35 cellular contexts compared by ENCODE assay signal in genomic region chr20:4252005-4252404, GRCh38. TPM values are rescaled to one million over a fixed set of nuclear protein-coding genes. Genes with fewer than 3 reads are reported as not detected.
"Had no signal": no experiment of that assay in that cellular context is flagged by ENCODE, and none has a peak within 500 bp of the region (broad histone marks: within the 10 kb centered on the region; RNA-seq: fewer than 3 reads in every experiment).

No MANE protein-coding gene starts in this region.

- H3K4me1 ChIP-seq: breast epithelium, colonic mucosa had no signal

- ATAC-seq: activated CD4-positive, alpha-beta T cell treated with anti-CD3 and anti-CD28 coated beads for 36 hours; activated CD8-positive, alpha-beta memory T cell treated with anti-CD3 and anti-CD28 coated beads, Interleukin-2, amount 10 ng/mL, durations not matched to agents 7 days and 5 days; activated CD8-positive, alpha-beta T cell treated with anti-CD3 and anti-CD28 coated beads, Interleukin-2, amount 10 ng/mL, durations not matched to agents 7 days and 5 days; activated naive CD8-positive, alpha-beta T cell treated with anti-CD3 and anti-CD28 coated beads, Interleukin-2, amount 50 U/mL, for 24 hours; esophagus mucosa; T-helper 17 cell had no signal

- H3K36me3 Mint-ChIP-seq: activated CD4-positive, alpha-beta memory T cell treated with anti-CD3 and anti-CD28 coated beads for 36 hours; activated CD8-positive, alpha-beta memory T cell treated with anti-CD3 and anti-CD28 coated beads, Interleukin-2, amount 10 ng/mL, durations not matched to agents 7 days and 5 days; activated naive CD4-positive, alpha-beta T cell treated with anti-CD3 and anti-CD28 coated beads, Interleukin-2, amount 50 U/mL, for 24 hours; activated naive CD8-positive, alpha-beta T cell treated with anti-CD3 and anti-CD28 coated beads for 36 hours; brain had no signal

- H3K9me3 ChIP-seq: adrenal gland, breast epithelium, colonic mucosa had no signal

- H3K27ac Mint-ChIP-seq: activated CD4-positive, alpha-beta memory T cell treated with anti-CD3 and anti-CD28 coated beads for 36 hours; activated CD4-positive, alpha-beta T cell treated with anti-CD3 and anti-CD28 coated beads for 36 hours; activated CD4-positive, alpha-beta T cell treated with anti-CD3 and anti-CD28 coated beads, Interleukin-2, amount 10 ng/mL, durations not matched to agents 24 days and 14 days; activated CD8-positive, alpha-beta memory T cell treated with anti-CD3 and anti-CD28 coated beads, Interleukin-2, amount 10 ng/mL, durations not matched to agents 7 days and 5 days; activated CD8-positive, alpha-beta T cell treated with anti-CD3 and anti-CD28 coated beads, Interleukin-2, amount 10 ng/mL, durations not matched to agents 7 days and 5 days; activated naive CD4-positive, alpha-beta T cell treated with anti-CD3 and anti-CD28 coated beads for 36 hours; activated naive CD4-positive, alpha-beta T cell treated with anti-CD3 and anti-CD28 coated beads, Interleukin-2, amount 50 U/mL, for 24 hours; activated naive CD8-positive, alpha-beta T cell treated with anti-CD3 and anti-CD28 coated beads for 36 hours; activated naive CD8-positive, alpha-beta T cell treated with anti-CD3 and anti-CD28 coated beads, Interleukin-2, amount 50 U/mL, for 24 hours; activated T-helper 1 cell treated with anti-CD3 and anti-CD28 coated beads, Interleukin-12 subunit alpha, Interleukin-12 subunit beta, Interleukin-2, Interleukin-4 antibody, amounts not matched to agents 30 ng/mL and 10 ng/mL and 1 ng/mL, durations not matched to agents 14 hours and 24 hours and 36 hours; activated T-helper 2 cell treated with anti-CD3 and anti-CD28 coated beads, Interferon-gamma antibody, Interleukin-2, Interleukin-4, amounts not matched to agents 10 μg/mL and 5 μg/mL and 100 μg/mL, durations not matched to agents 14 hours and 24 hours and 36 hours; brain; endodermal cell; T-helper 17 cell; T-helper 2 cell treated with Interferon-gamma antibody and Interleukin-4, amounts not matched to agents 5 μg/mL and 100 μg/mL, for 36 hours had no signal

- H3K36me3 ChIP-seq: adrenal gland, breast epithelium, cardiac muscle cell, colonic mucosa had no signal

- H3K4me3 Mint-ChIP-seq: activated CD4-positive, alpha-beta memory T cell treated with anti-CD3 and anti-CD28 coated beads for 36 hours; activated CD4-positive, alpha-beta T cell treated with anti-CD3 and anti-CD28 coated beads for 36 hours; activated CD4-positive, alpha-beta T cell treated with anti-CD3 and anti-CD28 coated beads, Interleukin-2, amount 10 ng/mL, durations not matched to agents 24 days and 14 days; activated CD8-positive, alpha-beta memory T cell treated with anti-CD3 and anti-CD28 coated beads, Interleukin-2, amount 10 ng/mL, durations not matched to agents 7 days and 5 days; activated CD8-positive, alpha-beta T cell treated with anti-CD3 and anti-CD28 coated beads, Interleukin-2, amount 10 ng/mL, durations not matched to agents 7 days and 5 days; activated naive CD4-positive, alpha-beta T cell treated with anti-CD3 and anti-CD28 coated beads for 36 hours; activated naive CD4-positive, alpha-beta T cell treated with anti-CD3 and anti-CD28 coated beads, Interleukin-2, amount 50 U/mL, for 24 hours; activated naive CD8-positive, alpha-beta T cell treated with anti-CD3 and anti-CD28 coated beads for 36 hours; activated naive CD8-positive, alpha-beta T cell treated with anti-CD3 and anti-CD28 coated beads, Interleukin-2, amount 50 U/mL, for 24 hours; activated T-helper 1 cell treated with anti-CD3 and anti-CD28 coated beads, Interleukin-12 subunit alpha, Interleukin-12 subunit beta, Interleukin-2, Interleukin-4 antibody, amounts not matched to agents 30 ng/mL and 10 ng/mL and 1 ng/mL, durations not matched to agents 14 hours and 24 hours and 36 hours; brain; endodermal cell; T-helper 17 cell; T-helper 2 cell treated with Interferon-gamma antibody and Interleukin-4, amounts not matched to agents 5 μg/mL and 100 μg/mL, for 36 hours had no signal

- H3K27ac ChIP-seq: adrenal gland, breast epithelium, cardiac muscle cell, colonic mucosa, dorsolateral prefrontal cortex had no signal

- H3K4me3 ChIP-seq: adrenal gland, breast epithelium, cardiac muscle cell, colonic mucosa, dorsolateral prefrontal cortex had no signal

- H3K9me3 Mint-ChIP-seq: activated CD4-positive, alpha-beta memory T cell treated with anti-CD3 and anti-CD28 coated beads for 36 hours; activated CD4-positive, alpha-beta T cell treated with anti-CD3 and anti-CD28 coated beads, Interleukin-2, amount 10 ng/mL, durations not matched to agents 24 days and 14 days; activated naive CD4-positive, alpha-beta T cell treated with anti-CD3 and anti-CD28 coated beads for 36 hours; activated naive CD4-positive, alpha-beta T cell treated with anti-CD3 and anti-CD28 coated beads, Interleukin-2, amount 50 U/mL, for 24 hours; activated naive CD8-positive, alpha-beta T cell treated with anti-CD3 and anti-CD28 coated beads for 36 hours; activated naive CD8-positive, alpha-beta T cell treated with anti-CD3 and anti-CD28 coated beads, Interleukin-2, amount 50 U/mL, for 24 hours; activated T-helper 1 cell treated with anti-CD3 and anti-CD28 coated beads, Interleukin-12 subunit alpha, Interleukin-12 subunit beta, Interleukin-2, Interleukin-4 antibody, amounts not matched to agents 30 ng/mL and 10 ng/mL and 1 ng/mL, durations not matched to agents 14 hours and 24 hours and 36 hours; activated T-helper 2 cell treated with anti-CD3 and anti-CD28 coated beads, Interferon-gamma antibody, Interleukin-2, Interleukin-4, amounts not matched to agents 10 μg/mL and 5 μg/mL and 100 μg/mL, durations not matched to agents 14 hours and 24 hours and 36 hours; T-helper 2 cell treated with Interferon-gamma antibody and Interleukin-4, amounts not matched to agents 5 μg/mL and 100 μg/mL, for 36 hours had no signal

- DNase-seq: activated CD4-positive, alpha-beta memory T cell treated with anti-CD3 and anti-CD28 coated beads for 36 hours; activated CD4-positive, alpha-beta T cell treated with anti-CD3 and anti-CD28 coated beads for 36 hours; activated CD4-positive, alpha-beta T cell treated with anti-CD3 and anti-CD28 coated beads, Interleukin-2, amount 10 ng/mL, durations not matched to agents 24 days and 14 days; activated CD4-positive, CD25-positive, alpha-beta regulatory T cell; activated CD4-positive, CD25-positive, alpha-beta regulatory T cell treated with anti-CD3 and anti-CD28 coated beads, Interleukin-2, amount 50 U/mL, for 72 hours; activated CD8-positive, alpha-beta memory T cell treated with anti-CD3 and anti-CD28 coated beads, Interleukin-2, amount 10 ng/mL, durations not matched to agents 7 days and 5 days; activated CD8-positive, alpha-beta memory T cell treated with anti-CD3 and anti-CD28 coated beads, Interleukin-2, amount 50 U/mL, for 4 hours; activated CD8-positive, alpha-beta T cell treated with anti-CD3 and anti-CD28 coated beads, Interleukin-2, amount 10 ng/mL, durations not matched to agents 7 days and 5 days; activated naive CD4-positive, alpha-beta T cell treated with anti-CD3 and anti-CD28 coated beads for 36 hours; activated naive CD8-positive, alpha-beta T cell treated with anti-CD3 and anti-CD28 coated beads for 36 hours; activated naive CD8-positive, alpha-beta T cell treated with anti-CD3 and anti-CD28 coated beads, Interleukin-2, amount 50 U/mL, for 24 hours; activated T-cell treated with anti-CD3 and anti-CD28 coated beads, Interleukin-2, amount 50 U/mL, for 1 hour; activated T-cell treated with anti-CD3 and anti-CD28 coated beads, Interleukin-2, amount 50 U/mL, for 48 hours; adrenal gland; amygdala; aorta; central memory CD4-positive, alpha-beta T cell; cerebellar nuclear complex; colonic mucosa; dorsolateral prefrontal cortex; effector memory CD4-positive, alpha-beta T cell; endodermal cell; foreskin fibroblast; head of caudate nucleus; T-helper 1 cell; T-helper 17 cell had no signal

- H3K4me1 Mint-ChIP-seq: activated naive CD4-positive, alpha-beta T cell treated with anti-CD3 and anti-CD28 coated beads, Interleukin-2, amount 50 U/mL, for 24 hours; activated naive CD8-positive, alpha-beta T cell treated with anti-CD3 and anti-CD28 coated beads for 36 hours; endodermal cell had no signal

RNA-seq across cellular contexts. Expression of gene ADRA1D, which starts 2.9 kb away (rescaled TPM):
- total RNA-seq: activated CD4-positive, alpha-beta memory T cell treated with anti-CD3 and anti-CD28 coated beads for 36 hours; activated CD4-positive, alpha-beta T cell treated with anti-CD3 and anti-CD28 coated beads for 36 hours; activated CD4-positive, alpha-beta T cell treated with anti-CD3 and anti-CD28 coated beads, Interleukin-2, amount 10 ng/mL, durations not matched to agents 24 days and 14 days; activated CD8-positive, alpha-beta memory T cell treated with anti-CD3 and anti-CD28 coated beads for 36 hours; activated CD8-positive, alpha-beta memory T cell treated with anti-CD3 and anti-CD28 coated beads, Interleukin-2, amount 10 ng/mL, durations not matched to agents 7 days and 5 days; activated CD8-positive, alpha-beta T cell treated with anti-CD3 and anti-CD28 coated beads, Interleukin-2, amount 10 ng/mL, durations not matched to agents 7 days and 5 days; activated naive CD4-positive, alpha-beta T cell treated with anti-CD3 and anti-CD28 coated beads for 36 hours; activated naive CD8-positive, alpha-beta T cell treated with anti-CD3 and anti-CD28 coated beads for 36 hours; activated T-helper 1 cell treated with anti-CD3 and anti-CD28 coated beads, Interleukin-12 subunit alpha, Interleukin-12 subunit beta, Interleukin-2, Interleukin-4 antibody, amounts not matched to agents 30 ng/mL and 10 ng/mL and 1 ng/mL, durations not matched to agents 14 hours and 24 hours and 36 hours; activated T-helper 2 cell treated with anti-CD3 and anti-CD28 coated beads, Interferon-gamma antibody, Interleukin-2, Interleukin-4, amounts not matched to agents 10 μg/mL and 5 μg/mL and 100 μg/mL, durations not matched to agents 14 hours and 24 hours and 36 hours; endodermal cell; esophagus mucosa; T-helper 17 cell had no signal
